Comparison of ENCODE assay signal across 8 cellular contexts in genomic region chr2:208265371-208265806, GRCh38. TPM values are rescaled to one million over a fixed set of nuclear protein-coding genes. Genes with fewer than 3 reads are reported as not detected.
A peak's percentile ranks its signal among the peaks of the same experiment; 100 is the strongest.
DNase-seq lines count a peak whose midpoint lies in the region; ATAC-seq and TF ChIP-seq lines count a peak whose summit lies in the region.

No MANE protein-coding gene starts in this region.

- H3K27me3 Mint-ChIP-seq in GM23338 (ENCODE audit: insufficient read depth, low read depth, poor library complexity) = peaks cover 11% of the 10 kb centered on the region
- H3K27me3 Mint-ChIP-seq in endothelial cell (ENCODE audit: unreplicated experiment) = peaks cover 9% of the 10 kb centered on the region

- no peak for TF ChIP-seq CTCF in GM23338 (conservative IDR thresholded peaks at IDR 0.05; ENCODE audit: low read depth in 2 of 2)
- TF ChIP-seq CTCF in endothelial cell (IDR thresholded peaks at IDR 0.05; ENCODE audit: unreplicated experiment) = no peak
- no peak for TF ChIP-seq CTCF in tibial nerve (IDR thresholded peaks at IDR 0.05)

- H3K27me3 ChIP-seq in GM23338 (ENCODE audit: insufficient read depth) (no peaks in the 10 kb centered on the region), mucosa of stomach (ENCODE audit: control insufficient read depth, insufficient read depth, low read length) (no peaks in the 10 kb centered on the region), tibial nerve (no peaks in the 10 kb centered on the region)

- ATAC-seq in GM23338 = peak; percentile 27

- peak; percentile 37 for DNase-seq in NCI-H345 (lab: John Stamatoyannopoulos, UW)
- DNase-seq in NCI-H345 treated with DMSO at 0.1 percent for 48 hours (lab: John Stamatoyannopoulos, UW; ENCODE audit: unreplicated experiment) = no peak
- DNase-seq in GM23338 (ENCODE audit: low spot score) = peak; percentile 56
- peak; percentile 13 for DNase-seq in LoVo (ENCODE audit: low spot score)
- DNase-seq in activated CD4-positive, alpha-beta T cell treated with anti-CD3 and anti-CD28 coated beads for 48 hours = peak; percentile 60
- DNase-seq in endothelial cell (ENCODE audit: low spot score) = peak; percentile 16
- DNase-seq in tibial nerve (ENCODE audit: low spot score in 2 of 2) = no peak

- peaks cover 40% of the 10 kb centered on the region for H3K79me2 ChIP-seq in GM23338 (replicated peaks; ENCODE audit: insufficient read depth)

- TF ChIP-seq EP300 in tibial nerve (IDR thresholded peaks at IDR 0.05) = no peak

- H3K4me2 ChIP-seq in GM23338 = peak overlapping the region; percentile 74

- TF ChIP-seq POLR2A in tibial nerve (IDR thresholded peaks at IDR 0.05) = no peak

- H2AFZ ChIP-seq in GM23338 = peak overlapping the region; percentile 21; the same call in 1 of the 2 replicates

- H3K9me3 Mint-ChIP-seq in GM23338 (peaks cover 4% of the 10 kb centered on the region; the same call in 1 of the 3 replicates), endothelial cell (ENCODE audit: unreplicated experiment) (no peaks in the 10 kb centered on the region)

- H3K36me3 ChIP-seq in GM23338 (ENCODE audit: insufficient read depth) = no peaks in the 10 kb centered on the region
- no peaks in the 10 kb centered on the region for H3K36me3 ChIP-seq in mucosa of stomach (ENCODE audit: control insufficient read depth, insufficient read depth, low read length)
- no peaks in the 10 kb centered on the region for H3K36me3 ChIP-seq in tibial nerve

- H3F3A ChIP-seq in GM23338 (replicated peaks; ENCODE audit: low read depth) = peaks cover 8% of the 10 kb centered on the region; the same call in 1 of the 2 replicates

- peak overlapping the region; percentile 85 for H3K27ac ChIP-seq in GM23338 (ENCODE audit: low read depth)
- H3K27ac ChIP-seq in tibial nerve = peak overlapping the region; percentile 77 to 96 (median 90)

- H3K4me3 Mint-ChIP-seq in GM23338 (peak overlapping the region; percentile 95), endothelial cell (ENCODE audit: unreplicated experiment) (peak overlapping the region; percentile 98)

- H4K20me1 ChIP-seq in GM23338 (replicated peaks; ENCODE audit: insufficient read depth) = peaks cover 8% of the 10 kb centered on the region

- peak overlapping the region; percentile 82 for H3K9ac ChIP-seq in mucosa of stomach (ENCODE audit: low read length)

- H3K9me3 ChIP-seq in mucosa of stomach (ENCODE audit: control insufficient read depth, low read length) (no peaks in the 10 kb centered on the region), tibial nerve (no peaks in the 10 kb centered on the region)

- peak overlapping the region; percentile 75 for H3K4me3 ChIP-seq in GM23338
- peak overlapping the region; percentile 63 for H3K4me3 ChIP-seq in mucosa of stomach (ENCODE audit: low read length)
- peak overlapping the region; percentile 64 to 96 (median 86) for H3K4me3 ChIP-seq in tibial nerve

- H3K27ac Mint-ChIP-seq in GM23338 (peak overlapping the region; percentile 98), endothelial cell (ENCODE audit: unreplicated experiment) (peak overlapping the region; percentile 92)

- 3 to 4% methylated on average over 9 of the region's 9 CpGs for WGBS in tibial nerve, 2 donors

- H3K4me1 Mint-ChIP-seq in GM23338 = peaks cover 19% of the 10 kb centered on the region
- H3K4me1 Mint-ChIP-seq in endothelial cell (ENCODE audit: unreplicated experiment) = peaks cover 18% of the 10 kb centered on the region

- no peaks in the 10 kb centered on the region for H3K9me2 ChIP-seq in GM23338 (ENCODE audit: insufficient read depth)

- H3K36me3 Mint-ChIP-seq in GM23338 (ENCODE audit: low read depth) (peaks cover 2% of the 10 kb centered on the region; the same call in 1 of the 3 replicates), endothelial cell (ENCODE audit: low read depth, unreplicated experiment) (no peaks in the 10 kb centered on the region)

- H3K4me1 ChIP-seq in GM23338 (ENCODE audit: insufficient read depth) = peaks cover 17% of the 10 kb centered on the region
- peaks cover 5% of the 10 kb centered on the region for H3K4me1 ChIP-seq in mucosa of stomach (ENCODE audit: control insufficient read depth, insufficient read depth, low read length)
- peaks cover 0 to 37% (median 23%) of the 10 kb centered on the region in 4 donors for H3K4me1 ChIP-seq in tibial nerve

TF ChIP-seq in GM23338, 12 proteins besides CTCF, POLR2A, EP300 and RAD21:
- TF ChIP-seq JUNB (IDR thresholded peaks at IDR 0.05; ENCODE audit: unreplicated experiment) (no peak), NANOG (IDR thresholded peaks at IDR 0.05; ENCODE audit: borderline replicate concordance) (no peak), REST (IDR thresholded peaks at IDR 0.05; ENCODE audit: unreplicated experiment) (no peak), EZH2 (IDR thresholded peaks at IDR 0.05; ENCODE audit: low read depth, unreplicated experiment) (no peak), CREB1 (CRISPR knock-in tag; IDR thresholded peaks at IDR 0.05; ENCODE audit: low read depth) (0 out of 2 replicates have a peak, but pooled peaks have one; percentile 9)

RNA-seq across cellular contexts. Expression of gene PIKFYVE, which starts 0.7 kb away (rescaled TPM):
- 41.1 and 48.0 TPM in 2 replicates for total RNA-seq in GM23338 (2014; rRNA removed; shearing (Covaris generic))
- 14.7 and 15.1 TPM in 2 replicates for polyA plus RNA-seq in GM23338 (2016; fragmentation: Nextera tagmentation; extraction: Ambion mirVana)
- 52.7 TPM for total RNA-seq in endothelial cell (ENCODE audit: unreplicated experiment)
- 10 to 100 TPM; 35.3 to 48.0 (median 39.9) TPM for total RNA-seq in tibial nerve

RNA-seq across cellular contexts. Expression of gene IDH1, which starts 10.5 kb away (rescaled TPM):
- total RNA-seq in GM23338 (2014; rRNA removed; shearing (Covaris generic)) = 536 and 559 TPM in 2 replicates
- 276 and 315 TPM in 2 replicates for polyA plus RNA-seq in GM23338 (2016; fragmentation: Nextera tagmentation; extraction: Ambion mirVana)
- total RNA-seq in endothelial cell (ENCODE audit: unreplicated experiment) (171 TPM), tibial nerve (10 to 100 TPM; 45.7 to 68.6 (median 57.7) TPM)

Comparison
In these comparisons a context has a peak if more than half of its experiments do, and no peak if none do; other contexts are left out.
1. DNase-seq: peak in NCI-H345 (single experiment), GM23338 (single experiment), LoVo (single experiment), activated CD4-positive, alpha-beta T cell treated with anti-CD3 and anti-CD28 coated beads for 48 hours (single experiment) and endothelial cell (single experiment); none in NCI-H345 treated with DMSO at 0.1 percent for 48 hours (single experiment) and tibial nerve (0 of 2).
2. Peak in every context shown above with its lines, with median percentiles within 50 percentile points of each other: H3K4me3 ChIP-seq.